21 cellular contexts compared by ENCODE assay signal in the genomic region with DNA sequence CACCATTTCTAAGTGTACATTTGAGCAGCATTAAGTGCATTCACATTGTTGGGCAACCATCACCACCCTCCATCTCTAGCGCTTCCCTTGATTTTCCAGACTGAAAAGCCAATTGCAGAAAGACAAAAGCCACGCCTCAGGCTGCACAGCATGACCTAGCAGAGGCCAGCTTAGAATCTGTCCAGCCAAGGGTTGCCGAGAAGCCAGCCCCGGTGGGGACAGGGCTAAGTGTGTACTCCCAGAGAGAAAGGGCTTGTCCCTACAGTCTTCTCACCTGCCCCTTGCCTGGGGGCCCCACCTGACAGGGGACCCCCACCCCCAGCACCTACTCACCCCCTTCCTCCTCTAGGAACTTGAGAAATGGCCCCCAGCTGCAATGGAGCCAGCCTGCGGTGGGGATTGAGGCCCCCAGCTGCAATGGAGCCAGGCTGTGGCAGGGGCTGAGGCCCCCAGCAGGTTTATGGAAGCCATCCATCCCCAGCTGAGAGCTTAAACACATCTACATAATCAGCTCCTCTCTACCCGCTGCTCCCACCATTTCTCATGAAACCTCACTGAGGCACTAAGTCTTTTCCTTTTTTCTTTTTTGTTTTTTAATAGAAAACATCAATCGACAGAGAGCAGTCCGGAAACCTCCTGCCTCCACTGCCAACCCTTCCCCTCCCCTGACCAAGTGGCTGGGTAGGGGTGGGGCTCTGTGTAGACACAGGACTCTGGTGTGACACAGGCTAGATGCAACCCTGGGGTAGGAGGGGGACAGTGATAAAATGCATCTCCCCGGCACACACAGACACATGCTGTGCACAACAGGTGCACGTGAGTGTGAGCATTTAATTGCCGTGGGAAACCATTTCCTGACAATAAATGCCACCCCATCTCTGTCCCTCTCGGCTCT.
"Had no signal": no experiment of that assay in that cellular context is flagged by ENCODE, and none has a peak within 500 bp of the region (broad histone marks: within the 10 kb centered on the region; RNA-seq: fewer than 3 reads in every experiment).

No MANE protein-coding gene starts in this region.

- H3K4me1 Mint-ChIP-seq: activated CD4-positive, alpha-beta T cell treated with anti-CD3 and anti-CD28 coated beads, Interleukin-2, amount 10 ng/mL, durations not matched to agents 24 days and 14 days had no signal

- FAIRE-seq: endothelial cell of umbilical vein had no signal

- H3K36me3 Mint-ChIP-seq: activated naive CD4-positive, alpha-beta T cell treated with anti-CD3 and anti-CD28 coated beads, Interleukin-2, amount 50 U/mL, for 72 hours had no signal

- H3K27me3 ChIP-seq: adrenal gland, right atrium auricular region, thyroid gland had no signal

- H3K4me1 ChIP-seq: adrenal gland, esophagus squamous epithelium, left lung, right atrium auricular region, thyroid gland had no signal

- H3K4me3 Mint-ChIP-seq: activated CD4-positive, alpha-beta T cell treated with anti-CD3 and anti-CD28 coated beads, Interleukin-2, amount 10 ng/mL, durations not matched to agents 24 days and 14 days; nephron had no signal

- DNase-seq: activated CD4-positive, alpha-beta T cell treated with anti-CD3 and anti-CD28 coated beads, Interleukin-2, amount 10 ng/mL, durations not matched to agents 24 days and 14 days; activated CD8-positive, alpha-beta memory T cell treated with anti-CD3 and anti-CD28 coated beads, Interleukin-2, amount 50 U/mL, for 48 hours; activated effector memory CD4-positive, alpha-beta T cell treated with Interleukin-2 at 50 U/mL for 16 hours; activated T-cell treated with anti-CD3 and anti-CD28 coated beads, Interleukin-2, amount 50 U/mL, for 48 hours; adrenal gland; cerebellar nuclear complex; cortex of kidney; effector CD8-positive, alpha-beta T cell; esophagus squamous epithelium; left lung; midbrain; stimulated activated CD4-positive, alpha-beta T cell treated with anti-CD3 and anti-CD28 coated beads, Interleukin-12 subunit alpha, Interleukin-12 subunit beta, amount 100 ng/mL, for 4 hours; stimulated activated CD4-positive, alpha-beta T cell treated with anti-CD3 and anti-CD28 coated beads, Interleukin-2, amount 100 ng/mL, for 24 hours; stimulated activated naive CD4-positive, alpha-beta T cell treated with Interleukin-2 at 50 U/mL for 16 hours; T1000; thyroid gland had no signal

- H3K27ac ChIP-seq: adrenal gland, esophagus squamous epithelium, left lung, right atrium auricular region, thyroid gland had no signal

- H3K36me3 ChIP-seq: adrenal gland, esophagus squamous epithelium, left lung, right atrium auricular region, thyroid gland had no signal

- H3K9me3 ChIP-seq: adrenal gland, esophagus squamous epithelium, thyroid gland had no signal

- ATAC-seq: activated naive CD4-positive, alpha-beta T cell treated with anti-CD3 and anti-CD28 coated beads, Interleukin-2, amount 50 U/mL, for 72 hours; left lung had no signal

- H3K27ac Mint-ChIP-seq: activated CD4-positive, alpha-beta T cell treated with anti-CD3 and anti-CD28 coated beads, Interleukin-2, amount 10 ng/mL, durations not matched to agents 24 days and 14 days; activated naive CD4-positive, alpha-beta T cell treated with anti-CD3 and anti-CD28 coated beads, Interleukin-2, amount 50 U/mL, for 72 hours; nephron; progenitor cell of endocrine pancreas had no signal

- H3K9me3 Mint-ChIP-seq: activated CD4-positive, alpha-beta T cell treated with anti-CD3 and anti-CD28 coated beads, Interleukin-2, amount 10 ng/mL, durations not matched to agents 24 days and 14 days; activated naive CD4-positive, alpha-beta T cell treated with anti-CD3 and anti-CD28 coated beads, Interleukin-2, amount 50 U/mL, for 72 hours had no signal

- H3K4me3 ChIP-seq: adrenal gland, esophagus squamous epithelium, left lung, right atrium auricular region, thyroid gland had no signal
